Comparison of ENCODE assay signal across 1 cellular context in the genomic region with DNA sequence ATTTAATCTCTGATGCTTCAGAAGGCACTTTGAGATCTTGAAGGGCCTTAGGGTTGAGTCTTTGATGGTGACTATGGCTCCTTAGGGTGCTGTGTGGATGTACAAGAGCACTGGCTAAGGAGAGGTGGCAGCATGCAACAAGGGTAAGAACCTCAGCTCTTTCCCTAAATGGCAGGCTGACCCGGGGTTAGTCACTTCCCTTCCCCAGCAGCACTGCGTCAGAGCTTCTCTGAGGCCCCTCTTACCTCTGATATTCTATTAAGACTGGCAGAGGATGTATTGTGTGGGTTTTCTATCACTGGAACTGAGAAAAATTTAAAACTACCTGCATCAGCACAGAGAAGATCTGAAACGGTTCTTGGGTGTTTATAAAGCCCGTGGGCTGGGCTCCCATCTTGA.
TF ChIP-seq lines count a peak whose summit lies in the region.

No MANE protein-coding gene starts in this region.

TF ChIP-seq in HepG2, 621 proteins besides CTCF, POLR2A, EP300 and RAD21:
- TF ChIP-seq ZMYM4 (CRISPR knock-in tag; IDR thresholded peaks at IDR 0.05) (no peak), FLYWCH1 (CRISPR knock-in tag; IDR thresholded peaks at IDR 0.05) (no peak), SOX13 (IDR thresholded peaks at IDR 0.05) (no peak), SOX13 (CRISPR knock-in tag; conservative IDR thresholded peaks at IDR 0.05 in 1 of 2, IDR thresholded peaks at IDR 0.05 in 1 of 2) (no peak), KLF13 (CRISPR knock-in tag; IDR thresholded peaks at IDR 0.05) (no peak), PCBP1 (IDR thresholded peaks at IDR 0.05; ENCODE audit: borderline replicate concordance, low read depth, low read length) (no peak), NR2F2 (IDR thresholded peaks at IDR 0.05; ENCODE audit: borderline replicate concordance, low read depth) (no peak), ZBTB20 (CRISPR knock-in tag; IDR thresholded peaks at IDR 0.05; ENCODE audit: borderline replicate concordance, low read depth) (no peak), PHF8 (CRISPR knock-in tag; IDR thresholded peaks at IDR 0.05) (no peak), PCBP2 (optimal IDR thresholded peaks at IDR 0.05; ENCODE audit: low read depth, low read length, poor library complexity, severe bottlenecking) (no peak), ZBTB38 (CRISPR knock-in tag; IDR thresholded peaks at IDR 0.05) (no peak), ELF1 (CRISPR knock-in tag; IDR thresholded peaks at IDR 0.05) (no peak), EZH2 (conservative IDR thresholded peaks at IDR 0.05; ENCODE audit: low read depth, low read length) (no peak), POGZ (CRISPR knock-in tag; IDR thresholded peaks at IDR 0.05) (no peak)
- TF ChIP-seq, protein P1, sequence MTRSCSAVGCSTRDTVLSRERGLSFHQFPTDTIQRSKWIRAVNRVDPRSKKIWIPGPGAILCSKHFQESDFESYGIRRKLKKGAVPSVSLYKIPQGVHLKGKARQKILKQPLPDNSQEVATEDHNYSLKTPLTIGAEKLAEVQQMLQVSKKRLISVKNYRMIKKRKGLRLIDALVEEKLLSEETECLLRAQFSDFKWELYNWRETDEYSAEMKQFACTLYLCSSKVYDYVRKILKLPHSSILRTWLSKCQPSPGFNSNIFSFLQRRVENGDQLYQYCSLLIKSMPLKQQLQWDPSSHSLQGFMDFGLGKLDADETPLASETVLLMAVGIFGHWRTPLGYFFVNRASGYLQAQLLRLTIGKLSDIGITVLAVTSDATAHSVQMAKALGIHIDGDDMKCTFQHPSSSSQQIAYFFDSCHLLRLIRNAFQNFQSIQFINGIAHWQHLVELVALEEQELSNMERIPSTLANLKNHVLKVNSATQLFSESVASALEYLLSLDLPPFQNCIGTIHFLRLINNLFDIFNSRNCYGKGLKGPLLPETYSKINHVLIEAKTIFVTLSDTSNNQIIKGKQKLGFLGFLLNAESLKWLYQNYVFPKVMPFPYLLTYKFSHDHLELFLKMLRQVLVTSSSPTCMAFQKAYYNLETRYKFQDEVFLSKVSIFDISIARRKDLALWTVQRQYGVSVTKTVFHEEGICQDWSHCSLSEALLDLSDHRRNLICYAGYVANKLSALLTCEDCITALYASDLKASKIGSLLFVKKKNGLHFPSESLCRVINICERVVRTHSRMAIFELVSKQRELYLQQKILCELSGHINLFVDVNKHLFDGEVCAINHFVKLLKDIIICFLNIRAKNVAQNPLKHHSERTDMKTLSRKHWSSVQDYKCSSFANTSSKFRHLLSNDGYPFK (CRISPR knock-in tag; IDR thresholded peaks at IDR 0.05; ENCODE audit: borderline replicate concordance), result no peak
- TF ChIP-seq, protein P2, sequence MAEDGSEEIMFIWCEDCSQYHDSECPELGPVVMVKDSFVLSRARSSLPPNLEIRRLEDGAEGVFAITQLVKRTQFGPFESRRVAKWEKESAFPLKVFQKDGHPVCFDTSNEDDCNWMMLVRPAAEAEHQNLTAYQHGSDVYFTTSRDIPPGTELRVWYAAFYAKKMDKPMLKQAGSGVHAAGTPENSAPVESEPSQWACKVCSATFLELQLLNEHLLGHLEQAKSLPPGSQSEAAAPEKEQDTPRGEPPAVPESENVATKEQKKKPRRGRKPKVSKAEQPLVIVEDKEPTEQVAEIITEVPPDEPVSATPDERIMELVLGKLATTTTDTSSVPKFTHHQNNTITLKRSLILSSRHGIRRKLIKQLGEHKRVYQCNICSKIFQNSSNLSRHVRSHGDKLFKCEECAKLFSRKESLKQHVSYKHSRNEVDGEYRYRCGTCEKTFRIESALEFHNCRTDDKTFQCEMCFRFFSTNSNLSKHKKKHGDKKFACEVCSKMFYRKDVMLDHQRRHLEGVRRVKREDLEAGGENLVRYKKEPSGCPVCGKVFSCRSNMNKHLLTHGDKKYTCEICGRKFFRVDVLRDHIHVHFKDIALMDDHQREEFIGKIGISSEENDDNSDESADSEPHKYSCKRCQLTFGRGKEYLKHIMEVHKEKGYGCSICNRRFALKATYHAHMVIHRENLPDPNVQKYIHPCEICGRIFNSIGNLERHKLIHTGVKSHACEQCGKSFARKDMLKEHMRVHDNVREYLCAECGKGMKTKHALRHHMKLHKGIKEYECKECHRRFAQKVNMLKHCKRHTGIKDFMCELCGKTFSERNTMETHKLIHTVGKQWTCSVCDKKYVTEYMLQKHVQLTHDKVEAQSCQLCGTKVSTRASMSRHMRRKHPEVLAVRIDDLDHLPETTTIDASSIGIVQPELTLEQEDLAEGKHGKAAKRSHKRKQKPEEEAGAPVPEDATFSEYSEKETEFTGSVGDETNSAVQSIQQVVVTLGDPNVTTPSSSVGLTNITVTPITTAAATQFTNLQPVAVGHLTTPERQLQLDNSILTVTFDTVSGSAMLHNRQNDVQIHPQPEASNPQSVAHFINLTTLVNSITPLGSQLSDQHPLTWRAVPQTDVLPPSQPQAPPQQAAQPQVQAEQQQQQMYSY (CRISPR knock-in tag; IDR thresholded peaks at IDR 0.05), result no peak
